Comparison of ENCODE assay signal across 3 cellular contexts in the genomic region with DNA sequence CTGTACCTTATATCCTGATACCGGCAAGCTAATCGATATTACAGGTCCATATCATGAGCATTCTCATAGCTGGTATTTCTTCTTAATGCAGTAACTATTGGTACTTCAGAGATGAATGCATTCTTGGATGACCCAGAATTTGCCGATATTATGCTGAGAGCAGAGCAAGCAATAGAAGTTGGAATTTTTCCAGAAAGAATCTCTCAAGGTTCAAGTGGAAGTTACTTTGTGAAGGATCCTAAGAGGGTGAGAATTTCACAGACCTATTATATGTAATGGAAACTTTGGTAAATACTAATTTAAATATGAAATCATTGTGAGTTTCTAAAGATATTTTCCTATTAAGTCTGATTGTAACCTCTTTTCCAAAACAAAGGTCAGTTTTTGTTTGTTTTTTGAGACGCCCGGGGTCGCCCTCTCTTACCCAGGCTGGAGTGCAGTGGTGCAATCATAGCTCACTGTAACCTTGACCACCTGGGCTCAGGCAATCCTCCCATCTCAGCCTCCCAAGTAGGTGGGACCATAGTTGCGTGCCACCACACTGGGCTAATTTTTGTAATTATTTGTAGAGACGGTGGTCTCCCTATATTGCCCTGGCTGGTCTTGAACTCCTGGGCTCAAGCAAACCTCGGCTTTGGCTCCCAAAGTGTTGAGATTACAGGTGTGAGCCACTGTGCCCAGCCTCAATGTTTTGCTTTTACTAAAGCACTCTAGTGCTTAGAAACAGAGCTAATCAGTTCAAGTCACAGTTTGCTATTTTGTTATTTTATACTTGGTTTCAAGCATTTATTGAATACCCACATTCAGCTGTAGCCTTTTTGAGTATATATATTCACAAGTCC.
TF ChIP-seq lines count a peak whose summit lies in the region.

No MANE protein-coding gene starts in this region.

TF ChIP-seq in SK-N-SH, 30 proteins besides CTCF, POLR2A, EP300 and RAD21:
- TF ChIP-seq, protein P1, sequence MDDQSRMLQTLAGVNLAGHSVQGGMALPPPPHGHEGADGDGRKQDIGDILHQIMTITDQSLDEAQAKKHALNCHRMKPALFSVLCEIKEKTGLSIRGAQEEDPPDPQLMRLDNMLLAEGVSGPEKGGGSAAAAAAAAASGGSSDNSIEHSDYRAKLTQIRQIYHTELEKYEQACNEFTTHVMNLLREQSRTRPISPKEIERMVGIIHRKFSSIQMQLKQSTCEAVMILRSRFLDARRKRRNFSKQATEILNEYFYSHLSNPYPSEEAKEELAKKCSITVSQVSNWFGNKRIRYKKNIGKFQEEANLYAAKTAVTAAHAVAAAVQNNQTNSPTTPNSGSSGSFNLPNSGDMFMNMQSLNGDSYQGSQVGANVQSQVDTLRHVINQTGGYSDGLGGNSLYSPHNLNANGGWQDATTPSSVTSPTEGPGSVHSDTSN (IDR thresholded peaks at IDR 0.05) = no peak
- TF ChIP-seq TAF1 (IDR thresholded peaks at IDR 0.05; ENCODE audit: borderline replicate concordance, low read depth, low read length) = no peak
- no peak for TF ChIP-seq JUND (IDR thresholded peaks at IDR 0.05)
- no peak for TF ChIP-seq YY1 (IDR thresholded peaks at IDR 0.05; ENCODE audit: low read depth)

TF ChIP-seq in SK-N-SH treated with all-trans-retinoic acid at 6 μM for 48 hours, 23 proteins besides CTCF, POLR2A, EP300 and RAD21:
- no peak for TF ChIP-seq RARB (CRISPR knock-in tag; IDR thresholded peaks at IDR 0.05)
- no peak for TF ChIP-seq OSR1 (CRISPR knock-in tag; IDR thresholded peaks at IDR 0.05)
- TF ChIP-seq TCF4 (CRISPR knock-in tag; IDR thresholded peaks at IDR 0.05; ENCODE audit: borderline replicate concordance) = no peak
- TF ChIP-seq ZFP30 (CRISPR knock-in tag; IDR thresholded peaks at IDR 0.05) = no peak
- TF ChIP-seq PPARA (CRISPR knock-in tag; IDR thresholded peaks at IDR 0.05; ENCODE audit: borderline replicate concordance) = no peak
- no peak for TF ChIP-seq CSDC2 (CRISPR knock-in tag; IDR thresholded peaks at IDR 0.05)
- TF ChIP-seq ZNF565 (CRISPR knock-in tag; conservative IDR thresholded peaks at IDR 0.05; ENCODE audit: low read depth) = no peak
TF ChIP-seq in SK-N-SH treated with all-trans-retinoic acid at 6 μM for 48 hours: peak in this region for 0.

TF ChIP-seq in GM12878, 131 proteins besides CTCF, POLR2A, EP300 and RAD21:
- no peak for TF ChIP-seq DPF2 (IDR thresholded peaks at IDR 0.05)
